ENCODE assay signal across 8 cellular contexts in the genomic region with DNA sequence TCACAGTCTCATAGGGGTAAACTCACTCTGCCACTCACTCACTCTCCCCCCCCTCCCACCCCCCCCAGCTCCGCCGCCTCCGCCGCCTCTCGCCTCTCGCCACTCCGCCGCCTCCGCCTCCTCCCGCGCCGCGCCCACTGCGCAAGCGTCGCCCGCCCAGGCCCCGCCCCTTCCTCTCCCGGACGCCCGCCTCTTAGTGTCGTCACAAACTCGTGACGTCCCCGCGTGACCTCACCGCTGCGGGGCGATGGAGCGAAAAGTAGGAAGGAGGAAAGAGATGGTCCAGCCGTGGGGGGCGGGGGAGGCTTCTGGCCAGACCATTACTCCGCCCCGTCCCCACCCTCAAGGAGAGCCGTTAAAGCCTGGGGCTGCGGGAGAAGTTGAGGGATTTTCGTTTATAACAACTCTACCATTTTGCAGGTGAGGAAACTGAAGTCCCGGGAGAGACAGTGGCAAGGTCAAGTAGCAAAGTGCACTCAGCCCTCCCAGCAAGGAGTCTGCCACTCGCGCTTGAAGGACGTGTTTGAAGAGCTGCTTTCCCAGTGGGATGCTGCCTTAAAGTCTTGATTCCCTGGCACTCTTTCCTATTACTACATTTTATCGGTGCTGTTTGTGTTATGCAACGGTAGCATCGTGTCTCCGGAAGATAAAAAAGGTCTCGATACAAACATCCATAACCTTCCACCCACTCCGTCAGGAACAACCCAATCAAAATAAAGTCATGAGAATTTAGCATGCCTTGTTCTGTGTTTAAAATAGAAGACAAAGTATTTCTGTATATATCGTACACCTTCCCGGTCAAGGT. TPM values are rescaled to one million over a fixed set of nuclear protein-coding genes. Genes with fewer than 3 reads are reported as not detected.
DNase-seq lines count a peak whose midpoint lies in the region; ATAC-seq and TF ChIP-seq lines count a peak whose summit lies in the region.

A gene (minus strand): TSS at position 29 of the 805 bp plus-strand sequence. CDS start 164 bp downstream, outside the sequence.

- H3K4me1 ChIP-seq in spleen = peaks cover 24 to 53% (median 48%) of the 10 kb centered on the region in 6 donors

- H3K4me3 ChIP-seq in AG04450 (ENCODE audit: low read depth, low read length) (peak within 1 kb of the TSS; percentile 93), spleen (peak within 1 kb of the TSS; percentile 55 to 93 (median 87))

- peak in 1 of 3 donors; percentile 50 for TF ChIP-seq POLR2A in spleen (IDR thresholded peaks at IDR 0.05)

- H3K36me3 ChIP-seq in spleen = no peaks in the 10 kb centered on the region

- POLR2A ChIA-PET in AG04450 (lab: Yijun Ruan, JAX) = interaction anchor here (0.7 to 1.3 kb wide), 4 partner anchors 40 to 281 kb away, joined by 3 to 6 read pairs (median 3); a partner anchor contains a TSS

- TF ChIP-seq CTCF in AG04450 (IDR thresholded peaks at IDR 0.05; ENCODE audit: low read depth, low read length) = no peak
- peak in 2 of 11 experiments; percentile 19 to 21 for TF ChIP-seq CTCF in spleen (IDR thresholded peaks at IDR 0.05 in 8 of 11, conservative IDR thresholded peaks at IDR 0.05 in 3 of 11)

- intact Hi-C loops in spleen (cut with DNase I; ENCODE audit: low total_unique reads) = no loop called here

- H3K27ac ChIP-seq in AG04450 (ENCODE audit: low read depth, low read length) (peak within 1 kb of the TSS; percentile 65), spleen (peak within 1 kb of the TSS; percentile 94 to 96 (median 95))

- 4 to 7% (median 4%) methylated on average over 18 to 49 of the region's 49 CpGs for WGBS in spleen, 5 donors

- DNase-seq in AG04450 (ENCODE audit: low read depth, low spot score) (peak; percentile 82), NCI-H446 (lab: John Stamatoyannopoulos, UW) (peak; percentile 90 to 97), inferior parietal cortex (ENCODE audit: extremely low spot score) (peak; percentile 98), spleen (peak; percentile 98)
- DNase-seq in activated CD4-positive, CD25-positive, alpha-beta regulatory T cell treated with anti-CD3 and anti-CD28 coated beads, Interleukin-2, amount 50 U/mL, for 16 hours (ENCODE audit: low read depth, low spot score) = peak; percentile 92
- peak; percentile 90 for DNase-seq in central memory CD4-positive, alpha-beta T cell

- H3K27me3 ChIP-seq in AG04450 (ENCODE audit: control insufficient read depth, insufficient read depth, low read length) (no peaks in the 10 kb centered on the region), spleen (replicated peaks in 1 of 7) (no peaks in the 10 kb centered on the region)

- peak; percentile 76 for ATAC-seq in GM19023 (IDR thresholded peaks at IDR 0.05; ENCODE audit: unreplicated experiment)
- ATAC-seq in HG03196 (IDR thresholded peaks at IDR 0.05; ENCODE audit: unreplicated experiment) = peak; percentile 73

- peaks cover 4% of the 10 kb centered on the region; the same call in 1 of the 2 replicates for H3K9me3 ChIP-seq in AG04450 (ENCODE audit: control insufficient read depth, insufficient read depth, low read length)
- no peaks in the 10 kb centered on the region for H3K9me3 ChIP-seq in spleen

- CTCF ChIA-PET in AG04450 (lab: Charles Lee) = no interaction called here

RNA-seq across cellular contexts. Expression of the gene that starts here (rescaled TPM):
- polyA plus RNA-seq in AG04450 (2011; rRNA removed) (53.2 and 57.0 TPM in 2 replicates), spleen (10 to 100 TPM; 14.6 to 44.3 (median 19.2) TPM)
- 67.2 and 72.2 TPM in 2 replicates for polyA minus RNA-seq in AG04450 (2011; rRNA and poly(A)+ RNA removed)
- 10 to 100 TPM; 49.4 to 75.5 (median 64.2) TPM for total RNA-seq in spleen

Comparison
In these comparisons a context has a peak if more than half of its experiments do, and no peak if none do; other contexts are left out.
1. Peak in every context shown above with its lines: DNase-seq, ATAC-seq, H3K4me3 ChIP-seq and H3K27ac ChIP-seq.